In genomic region chr4:185833055-185833598, GRCh38 we compare ENCODE assay signal across 3 cellular contexts.
TF ChIP-seq lines count a peak whose summit lies in the region.

No MANE protein-coding gene starts in this region.

TF ChIP-seq in A549, 52 proteins besides CTCF, POLR2A, EP300 and RAD21:
- TF ChIP-seq ZFP36 (IDR thresholded peaks at IDR 0.05; ENCODE audit: borderline replicate concordance, partially characterized antibody) = no peak
- no peak for TF ChIP-seq EHF (CRISPR knock-in tag; IDR thresholded peaks at IDR 0.05)

TF ChIP-seq in H1, 55 proteins besides CTCF, POLR2A, EP300 and RAD21:
- TF ChIP-seq YY1 (IDR thresholded peaks at IDR 0.05; ENCODE audit: low read depth, low read length) (no peak), HDAC6 (IDR thresholded peaks at IDR 0.05; ENCODE audit: low read depth, low read length) (no peak), SP4 (IDR thresholded peaks at IDR 0.05; ENCODE audit: low read length) (no peak), SAP30 (IDR thresholded peaks at IDR 0.05; ENCODE audit: insufficient read depth, insufficient replicate concordance, low read length) (no peak), GABPA (IDR thresholded peaks at IDR 0.05; ENCODE audit: borderline replicate concordance, insufficient read depth, low read length) (no peak), HDAC2 (IDR thresholded peaks at IDR 0.05; ENCODE audit: borderline replicate concordance in 1 of 2, low read depth in 2 of 2, low read length in 2 of 2) (no peak), CEBPB (IDR thresholded peaks at IDR 0.05; ENCODE audit: low read depth, low read length) (no peak), TCF12 (IDR thresholded peaks at IDR 0.05; ENCODE audit: low read depth, low read length) (no peak), GTF2F1 (IDR thresholded peaks at IDR 0.05; ENCODE audit: borderline replicate concordance, low read depth, low read length) (no peak), KDM5A (IDR thresholded peaks at IDR 0.05; ENCODE audit: low read length) (no peak), RNF2 (IDR thresholded peaks at IDR 0.05; ENCODE audit: borderline replicate concordance, low read depth, low read length, missing control alignments, poor library complexity, severe bottlenecking) (no peak), SIRT6 (IDR thresholded peaks at IDR 0.05; ENCODE audit: low read length) (no peak), RBBP5 (IDR thresholded peaks at IDR 0.05; ENCODE audit: borderline replicate concordance, low read depth, low read length) (no peak), NANOG (IDR thresholded peaks at IDR 0.05; ENCODE audit: insufficient read depth, low read depth, low read length, poor library complexity, severe bottlenecking) (no peak), JUN (IDR thresholded peaks at IDR 0.05; ENCODE audit: low read depth, low read length) (no peak)

TF ChIP-seq in HepG2, 621 proteins besides CTCF, POLR2A, EP300 and RAD21:
- TF ChIP-seq NR2F2 (IDR thresholded peaks at IDR 0.05; ENCODE audit: borderline replicate concordance, low read depth) = no peak
- no peak for TF ChIP-seq ARID5B (CRISPR knock-in tag; IDR thresholded peaks at IDR 0.05)
- no peak for TF ChIP-seq NFE2L2 (IDR thresholded peaks at IDR 0.05; ENCODE audit: low read length)
- TF ChIP-seq TEAD3 (CRISPR knock-in tag; optimal IDR thresholded peaks at IDR 0.05; ENCODE audit: borderline replicate concordance) = peak; percentile 41
- TF ChIP-seq NFYC (CRISPR knock-in tag; IDR thresholded peaks at IDR 0.05) = no peak
- TF ChIP-seq TFE3 (CRISPR knock-in tag; IDR thresholded peaks at IDR 0.05) = no peak
- TF ChIP-seq SOX13 (IDR thresholded peaks at IDR 0.05) = no peak
- TF ChIP-seq SOX13 (CRISPR knock-in tag; conservative IDR thresholded peaks at IDR 0.05 in 1 of 2, IDR thresholded peaks at IDR 0.05 in 1 of 2) = peak in 1 of 2 experiments; percentile 53; a peak in 2 of 4 replicates
